ENCODE assay signal across 14 cellular contexts in genomic region chr14:74917646-74918081, GRCh38. TPM values are rescaled to one million over a fixed set of nuclear protein-coding genes. Genes with fewer than 3 reads are reported as not detected.
A peak's percentile ranks its signal among the peaks of the same experiment; 100 is the strongest.
DNase-seq lines count a peak whose midpoint lies in the region; ATAC-seq, FAIRE-seq and TF ChIP-seq lines count a peak whose summit lies in the region.
"Had no signal": no experiment of that assay in that cellular context is flagged by ENCODE, and none has a peak within 500 bp of the region (broad histone marks: within the 10 kb centered on the region; RNA-seq: fewer than 3 reads in every experiment).

No MANE protein-coding gene starts in this region.

- H3K27me3 Mint-ChIP-seq in astrocyte (ENCODE audit: low read depth, unreplicated experiment) (peaks cover 9% of the 10 kb centered on the region), glutamatergic neuron (ENCODE audit: unreplicated experiment) (peaks cover 17% of the 10 kb centered on the region), nephron (ENCODE audit: low read depth) (peaks cover 7% of the 10 kb centered on the region)
- H3K27me3 Mint-ChIP-seq: stimulated activated naive CD8-positive, alpha-beta T cell treated with anti-CD3 and anti-CD28 coated beads, Interleukin-15, amount 100 ng/mL, for 72 hours had no signal

- no peak overlapping the region for H2AFZ ChIP-seq in astrocyte (ENCODE audit: low read depth, low read length)

- H3K9me3 ChIP-seq in astrocyte (ENCODE audit: insufficient read depth, low read depth, low read length) (no peaks in the 10 kb centered on the region), tibial nerve (no peaks in the 10 kb centered on the region)
- H3K9me3 ChIP-seq: mucosa of descending colon, SK-N-SH had no signal

- WGBS in tibial nerve, 2 donors: 60 to 67% methylated on average over 13 of the region's 13 CpGs

- H3K9me3 Mint-ChIP-seq in astrocyte (ENCODE audit: unreplicated experiment): no peaks in the 10 kb centered on the region
- H3K9me3 Mint-ChIP-seq in glutamatergic neuron (ENCODE audit: unreplicated experiment): peaks cover 14% of the 10 kb centered on the region
- no peaks in the 10 kb centered on the region for H3K9me3 Mint-ChIP-seq in nephron
- no peaks in the 10 kb centered on the region for H3K9me3 Mint-ChIP-seq in stimulated activated effector memory CD8-positive, alpha-beta T cell treated with anti-CD3 and anti-CD28 coated beads, Interleukin-12 subunit alpha, Interleukin-12 subunit beta, amount 100 ng/mL, for 72 hours
- H3K9me3 Mint-ChIP-seq: CD8-positive, alpha-beta T cell; stimulated activated naive CD8-positive, alpha-beta T cell treated with anti-CD3 and anti-CD28 coated beads, Interleukin-15, amount 100 ng/mL, for 72 hours had no signal

- DNase-seq in astrocyte (ENCODE audit: low read depth): peak; percentile 6
- DNase-seq in glutamatergic neuron: no peak
- peak; percentile 42 to 45 for DNase-seq in tibial nerve (ENCODE audit: low spot score in 2 of 2)
- DNase-seq in NK-92 (lab: John Stamatoyannopoulos, UW; ENCODE audit: unreplicated experiment): no peak
- no peak for DNase-seq in GM03348 (ENCODE audit: low spot score)
- DNase-seq in stimulated activated effector memory CD8-positive, alpha-beta T cell treated with anti-CD3 and anti-CD28 coated beads, Interleukin-12 subunit alpha, Interleukin-12 subunit beta, amount 100 ng/mL, for 72 hours (ENCODE audit: low spot score in 2 of 2): no peak
- DNase-seq: CD8-positive, alpha-beta T cell; mucosa of descending colon; retina; SK-N-SH; stimulated activated naive CD8-positive, alpha-beta T cell treated with anti-CD3 and anti-CD28 coated beads, Interleukin-15, amount 100 ng/mL, for 72 hours had no signal

- H3K36me3 Mint-ChIP-seq in astrocyte (ENCODE audit: low read depth, unreplicated experiment) (no peaks in the 10 kb centered on the region), glutamatergic neuron (ENCODE audit: unreplicated experiment) (peaks cover 8% of the 10 kb centered on the region), nephron (ENCODE audit: low read depth) (no peaks in the 10 kb centered on the region)
- no peaks in the 10 kb centered on the region for H3K36me3 Mint-ChIP-seq in stimulated activated effector memory CD8-positive, alpha-beta T cell treated with anti-CD3 and anti-CD28 coated beads, Interleukin-12 subunit alpha, Interleukin-12 subunit beta, amount 100 ng/mL, for 72 hours

- H3K9ac ChIP-seq in astrocyte (ENCODE audit: low read length): no peak overlapping the region
- H3K9ac ChIP-seq: SK-N-SH had no signal

- H3K27ac ChIP-seq in astrocyte (ENCODE audit: low read depth, low read length): no peak overlapping the region
- peak overlapping the region in 3 of 4 donors; percentile 43 to 72 (median 71) for H3K27ac ChIP-seq in tibial nerve

- peaks cover 8% of the 10 kb centered on the region for H3K4me1 ChIP-seq in astrocyte (ENCODE audit: insufficient read depth, low read length)
- H3K4me1 ChIP-seq in tibial nerve: peaks cover 0 to 56% (median 26%) of the 10 kb centered on the region in 4 donors

- FAIRE-seq in astrocyte (lab: Jason Lieb, UNC): no peak

- H3K79me2 ChIP-seq in astrocyte (ENCODE audit: insufficient read depth, low read length): no peaks in the 10 kb centered on the region

- TF ChIP-seq CTCF in astrocyte (IDR thresholded peaks at IDR 0.05; ENCODE audit: insufficient read depth, low read depth, low read length): no peak
- TF ChIP-seq CTCF in glutamatergic neuron (IDR thresholded peaks at IDR 0.05; ENCODE audit: partially characterized antibody, unreplicated experiment): no peak
- no peak for TF ChIP-seq CTCF in nephron (IDR thresholded peaks at IDR 0.05; ENCODE audit: unreplicated experiment in 3 of 3)
- no peak for TF ChIP-seq CTCF in tibial nerve (IDR thresholded peaks at IDR 0.05)

- H3K4me1 Mint-ChIP-seq in astrocyte (ENCODE audit: low read depth, unreplicated experiment): peaks cover 5% of the 10 kb centered on the region
- H3K4me1 Mint-ChIP-seq in glutamatergic neuron (ENCODE audit: low read depth, unreplicated experiment): peaks cover 51% of the 10 kb centered on the region
- peaks cover 25% of the 10 kb centered on the region for H3K4me1 Mint-ChIP-seq in nephron
- no peaks in the 10 kb centered on the region for H3K4me1 Mint-ChIP-seq in stimulated activated effector memory CD8-positive, alpha-beta T cell treated with anti-CD3 and anti-CD28 coated beads, Interleukin-12 subunit alpha, Interleukin-12 subunit beta, amount 100 ng/mL, for 72 hours

- H4K20me1 ChIP-seq in astrocyte (ENCODE audit: insufficient read depth, low read length): no peaks in the 10 kb centered on the region

- ATAC-seq in GM21367 (IDR thresholded peaks at IDR 0.05; ENCODE audit: unreplicated experiment): no peak
- ATAC-seq in stimulated activated effector memory CD8-positive, alpha-beta T cell treated with anti-CD3 and anti-CD28 coated beads, Interleukin-12 subunit alpha, Interleukin-12 subunit beta, amount 100 ng/mL, for 72 hours: no peak
- ATAC-seq: CD8-positive, alpha-beta T cell; mucosa of descending colon; stimulated activated naive CD8-positive, alpha-beta T cell treated with anti-CD3 and anti-CD28 coated beads, Interleukin-15, amount 100 ng/mL, for 72 hours had no signal

- no peak for TF ChIP-seq POLR2A in tibial nerve (IDR thresholded peaks at IDR 0.05)

- H3K27ac Mint-ChIP-seq in astrocyte (ENCODE audit: unreplicated experiment): no peak overlapping the region
- peak overlapping the region; percentile 93 for H3K27ac Mint-ChIP-seq in glutamatergic neuron (ENCODE audit: unreplicated experiment)
- H3K27ac Mint-ChIP-seq in nephron: peak overlapping the region in 2 of 3 experiments; percentile 68 to 90
- H3K27ac Mint-ChIP-seq in stimulated activated effector memory CD8-positive, alpha-beta T cell treated with anti-CD3 and anti-CD28 coated beads, Interleukin-12 subunit alpha, Interleukin-12 subunit beta, amount 100 ng/mL, for 72 hours: no peak overlapping the region
- H3K27ac Mint-ChIP-seq: CD8-positive, alpha-beta T cell; stimulated activated naive CD8-positive, alpha-beta T cell treated with anti-CD3 and anti-CD28 coated beads, Interleukin-15, amount 100 ng/mL, for 72 hours had no signal

- H3K27me3 ChIP-seq in astrocyte (ENCODE audit: insufficient read depth, low read length) (no peaks in the 10 kb centered on the region), tibial nerve (no peaks in the 10 kb centered on the region)

- H3K4me2 ChIP-seq in astrocyte (ENCODE audit: low read length): no peak overlapping the region
- H3K4me2 ChIP-seq: SK-N-SH had no signal

- no peak overlapping the region for H3K4me3 ChIP-seq in astrocyte (ENCODE audit: insufficient read depth, low read depth, low read length)
- no peak overlapping the region for H3K4me3 ChIP-seq in tibial nerve
- H3K4me3 ChIP-seq: mucosa of descending colon had no signal

- no peak overlapping the region for H3K4me3 Mint-ChIP-seq in astrocyte (ENCODE audit: unreplicated experiment)
- H3K4me3 Mint-ChIP-seq in glutamatergic neuron (ENCODE audit: unreplicated experiment): peak overlapping the region; percentile 63
- H3K4me3 Mint-ChIP-seq in nephron: peak overlapping the region in 1 of 3 experiments; percentile 67
- no peak overlapping the region for H3K4me3 Mint-ChIP-seq in stimulated activated effector memory CD8-positive, alpha-beta T cell treated with anti-CD3 and anti-CD28 coated beads, Interleukin-12 subunit alpha, Interleukin-12 subunit beta, amount 100 ng/mL, for 72 hours
- H3K4me3 Mint-ChIP-seq: CD8-positive, alpha-beta T cell; stimulated activated naive CD8-positive, alpha-beta T cell treated with anti-CD3 and anti-CD28 coated beads, Interleukin-15, amount 100 ng/mL, for 72 hours had no signal

- peak in 1 of 2 donors; percentile 11 for TF ChIP-seq EP300 in tibial nerve (IDR thresholded peaks at IDR 0.05)

- H3K36me3 ChIP-seq in astrocyte (ENCODE audit: insufficient read depth, low read length) (no peaks in the 10 kb centered on the region), tibial nerve (no peaks in the 10 kb centered on the region)

RNA-seq across cellular contexts. Expression of gene RPS6KL1, which starts 5.4 kb away (rescaled TPM):
- total RNA-seq in astrocyte (0.70 and 1.7 TPM in 2 replicates), glutamatergic neuron (ENCODE audit: unreplicated experiment) (248 TPM), tibial nerve (10 to 100 TPM in 2 of 4 donors, 1 to 10 TPM in 2; 2.0 to 20.7 (median 7.7) TPM)
- total RNA-seq: HT1080 had no signal

RNA-seq across cellular contexts. Expression of gene DLST, which starts 35.9 kb away (rescaled TPM):
- total RNA-seq in astrocyte (83.0 and 90.6 TPM in 2 replicates), glutamatergic neuron (ENCODE audit: unreplicated experiment) (114 TPM), tibial nerve (10 to 100 TPM; 73.5 to 94.8 (median 87.2) TPM)

RNA-seq across cellular contexts. Expression of gene PGF, which starts 37.7 kb away (rescaled TPM):
- total RNA-seq in astrocyte (2.5 and 3.5 TPM in 2 replicates), glutamatergic neuron (ENCODE audit: unreplicated experiment) (7.9 TPM), tibial nerve (10 to 100 TPM; 13.2 to 39.5 (median 18.0) TPM)

RNA-seq across cellular contexts. Expression of gene PROX2, which starts 41.7 kb away (rescaled TPM):
- total RNA-seq in astrocyte (not detected in 2 replicates), glutamatergic neuron (ENCODE audit: unreplicated experiment) (not detected), tibial nerve (not detected)
- total RNA-seq: HT1080 had no signal

Comparison
In these comparisons a context has a peak if more than half of its experiments do, and no peak if none do; other contexts are left out.
1. DNase-seq: peak in astrocyte (single experiment) and tibial nerve (2 of 2); none in glutamatergic neuron (single experiment), NK-92 (single experiment), GM03348 (single experiment) and stimulated activated effector memory CD8-positive, alpha-beta T cell treated with anti-CD3 and anti-CD28 coated beads, Interleukin-12 subunit alpha, Interleukin-12 subunit beta, amount 100 ng/mL, for 72 hours (0 of 2).
2. H3K27ac Mint-ChIP-seq: peak in glutamatergic neuron (single experiment) and nephron (2 of 3); none in astrocyte (single experiment) and stimulated activated effector memory CD8-positive, alpha-beta T cell treated with anti-CD3 and anti-CD28 coated beads, Interleukin-12 subunit alpha, Interleukin-12 subunit beta, amount 100 ng/mL, for 72 hours (single experiment).
3. RNA of gene RPS6KL1, which starts 5.4 kb away (total RNA-seq): 248 TPM in glutamatergic neuron (single experiment); 2.0 to 20.7 TPM in tibial nerve and 0.70 to 1.7 TPM in astrocyte; every median in the first group is over 10 times any median in the second.